In genomic region chr2:154623819-154624218, GRCh38 we compare ENCODE assay signal across 8 cellular contexts.
A peak's percentile ranks its signal among the peaks of the same experiment; 100 is the strongest.
DNase-seq lines count a peak whose midpoint lies in the region; ATAC-seq, FAIRE-seq and TF ChIP-seq lines count a peak whose summit lies in the region.

No MANE protein-coding gene starts in this region.

- CTCF ChIA-PET in BJ (lab: Yijun Ruan, JAX) (interaction anchor here (0.7 to 2.3 kb wide), 10 partner anchors 11 to 643 kb away, joined by 3 to 6 read pairs (median 3); no protein-coding TSS in a partner anchor), SK-N-SH (lab: Yijun Ruan, JAX) (interaction anchor here (0.5 to 2.2 kb wide), 51 partner anchors 8 to 694 kb away, joined by 3 to 13 read pairs (median 4); no protein-coding TSS in a partner anchor)

- 0% methylated on average over 3 of the region's 3 CpGs for WGBS in SK-N-SH (ENCODE audit: low lambda C conversion rate)
- 37% methylated on average over 3 of the region's 3 CpGs for WGBS in prostate gland

- H3K4me3 ChIP-seq in BJ (ENCODE audit: low read depth, low read length): no peak overlapping the region
- no peak overlapping the region for H3K4me3 ChIP-seq in KMS-11 (IDR thresholded peaks at IDR 0.05; ENCODE audit: insufficient read depth, low read depth, low read length)
- peak overlapping the region in 1 of 2 experiments; percentile 40; a peak in 1 of 4 replicates for H3K4me3 ChIP-seq in SK-N-SH (ENCODE audit: low read depth in 2 of 2, low read length in 1 of 2)
- no peak overlapping the region for H3K4me3 ChIP-seq in prostate gland

- H3K36me3 ChIP-seq in BJ (ENCODE audit: control insufficient read depth, insufficient read depth, low read length) (no peaks in the 10 kb centered on the region), KMS-11 (ENCODE audit: insufficient read depth) (no peaks in the 10 kb centered on the region), SK-N-SH (replicated peaks in 1 of 2; ENCODE audit: control insufficient read depth in 1 of 2, insufficient read depth in 2 of 2, low read length in 1 of 2) (no peaks in the 10 kb centered on the region), prostate gland (no peaks in the 10 kb centered on the region)

- H2AFZ ChIP-seq in KMS-11 (ENCODE audit: low read depth) (no peak overlapping the region), SK-N-SH (ENCODE audit: low read depth) (no peak overlapping the region)

- no peak for TF ChIP-seq POLR2A in prostate gland (IDR thresholded peaks at IDR 0.05)

- H4K20me1 ChIP-seq in KMS-11 (ENCODE audit: insufficient read depth) (no peaks in the 10 kb centered on the region), SK-N-SH (ENCODE audit: insufficient read depth) (no peaks in the 10 kb centered on the region)

- H3K9me2 ChIP-seq in SK-N-SH: no peaks in the 10 kb centered on the region

- no peak for ATAC-seq in HG03135 (IDR thresholded peaks at IDR 0.05; ENCODE audit: unreplicated experiment)

- H3K9ac ChIP-seq in KMS-11 (no peak overlapping the region), SK-N-SH (no peak overlapping the region)

- no peak for TF ChIP-seq EP300 in SK-N-SH (IDR thresholded peaks at IDR 0.05; ENCODE audit: borderline replicate concordance in 1 of 2, low read depth in 1 of 2, low read length in 1 of 2)

- POLR2A ChIA-PET in BJ (lab: Charles Lee): no interaction called here
- POLR2A ChIA-PET in SK-N-SH (lab: Yijun Ruan, JAX): no interaction called here

- DNase-seq in BJ (ENCODE audit: low read depth) (no peak), GM19239 (ENCODE audit: insufficient read length, low spot score) (peak; percentile 2), SK-N-SH (peak; percentile 32), frontal cortex (ENCODE audit: low spot score in 2 of 2) (peak in 1 of 2 donors; percentile 16), prostate gland (ENCODE audit: low spot score) (peak; percentile 26)
- no peak for DNase-seq in stimulated activated CD4-positive, alpha-beta T cell treated with anti-CD3 and anti-CD28 coated beads, Interleukin-4, amount 100 ng/mL, for 1 hour

- TF ChIP-seq RAD21 in SK-N-SH (IDR thresholded peaks at IDR 0.05; ENCODE audit: low read length): peak; percentile 79

- H3K4me1 ChIP-seq in KMS-11 (ENCODE audit: low read depth, poor library complexity, severe bottlenecking): no peaks in the 10 kb centered on the region
- H3K4me1 ChIP-seq in SK-N-SH (ENCODE audit: control insufficient read depth in 1 of 2, insufficient read depth in 2 of 2, low read depth in 1 of 2, low read length in 1 of 2): no peaks in the 10 kb centered on the region
- no peaks in the 10 kb centered on the region for H3K4me1 ChIP-seq in prostate gland (replicated peaks)

- FAIRE-seq in GM19239 (lab: Jason Lieb, UNC): no peak
- peak; percentile 33 for FAIRE-seq in frontal cortex (lab: Jason Lieb, UNC)

- TF ChIP-seq CTCF in BJ (IDR thresholded peaks at IDR 0.05; ENCODE audit: insufficient read depth, low read depth, low read length): peak; percentile 57
- peak; percentile 90 for TF ChIP-seq CTCF in KMS-11 (conservative IDR thresholded peaks at IDR 0.05; ENCODE audit: low read depth, low read length)
- TF ChIP-seq CTCF in SK-N-SH (IDR thresholded peaks at IDR 0.05): peak; percentile 83
- peak in 3 of 4 experiments; percentile 48 to 64 (median 50) for TF ChIP-seq CTCF in prostate gland (IDR thresholded peaks at IDR 0.05)

- intact Hi-C loops in prostate gland (cut with DNase I): no loop called here

- H3K79me2 ChIP-seq in KMS-11 (ENCODE audit: insufficient read depth, low read depth) (no peaks in the 10 kb centered on the region), SK-N-SH (ENCODE audit: insufficient read depth) (no peaks in the 10 kb centered on the region)

- H3K27me3 ChIP-seq in BJ (ENCODE audit: control insufficient read depth, insufficient read depth, low read length) (no peaks in the 10 kb centered on the region), KMS-11 (ENCODE audit: insufficient read depth, low read depth) (no peaks in the 10 kb centered on the region), SK-N-SH (ENCODE audit: insufficient read depth) (no peaks in the 10 kb centered on the region), prostate gland (replicated peaks; ENCODE audit: insufficient read depth) (no peaks in the 10 kb centered on the region)

- H3K9me3 ChIP-seq in SK-N-SH (no peaks in the 10 kb centered on the region), prostate gland (no peaks in the 10 kb centered on the region)

- H3K27ac ChIP-seq in KMS-11 (no peak overlapping the region), SK-N-SH (ENCODE audit: low read depth in 2 of 2, low read length in 1 of 2) (no peak overlapping the region), prostate gland (no peak overlapping the region)

- no peaks in the 10 kb centered on the region for H3F3A ChIP-seq in SK-N-SH (replicated peaks; ENCODE audit: insufficient read depth)

- H3K4me2 ChIP-seq in KMS-11 (no peak overlapping the region), SK-N-SH (no peak overlapping the region)

TF ChIP-seq in SK-N-SH, 30 proteins besides CTCF, POLR2A, EP300 and RAD21:
- peak; percentile 87 for TF ChIP-seq SMC3 (IDR thresholded peaks at IDR 0.05; ENCODE audit: low read depth, low read length)
- TF ChIP-seq TAF1 (IDR thresholded peaks at IDR 0.05; ENCODE audit: borderline replicate concordance, low read depth, low read length): no peak

Comparison
In these comparisons a context has a peak if more than half of its experiments do, and no peak if none do; other contexts are left out.
1. DNase-seq: peak in GM19239 (single experiment), SK-N-SH (single experiment) and prostate gland (single experiment); none in BJ (single experiment) and stimulated activated CD4-positive, alpha-beta T cell treated with anti-CD3 and anti-CD28 coated beads, Interleukin-4, amount 100 ng/mL, for 1 hour (single experiment).
2. Peak in every context shown above with its lines, with median percentiles within 50 percentile points of each other: CTCF ChIP-seq.